Comparison of ENCODE assay signal across 1 cellular context in the genomic region with DNA sequence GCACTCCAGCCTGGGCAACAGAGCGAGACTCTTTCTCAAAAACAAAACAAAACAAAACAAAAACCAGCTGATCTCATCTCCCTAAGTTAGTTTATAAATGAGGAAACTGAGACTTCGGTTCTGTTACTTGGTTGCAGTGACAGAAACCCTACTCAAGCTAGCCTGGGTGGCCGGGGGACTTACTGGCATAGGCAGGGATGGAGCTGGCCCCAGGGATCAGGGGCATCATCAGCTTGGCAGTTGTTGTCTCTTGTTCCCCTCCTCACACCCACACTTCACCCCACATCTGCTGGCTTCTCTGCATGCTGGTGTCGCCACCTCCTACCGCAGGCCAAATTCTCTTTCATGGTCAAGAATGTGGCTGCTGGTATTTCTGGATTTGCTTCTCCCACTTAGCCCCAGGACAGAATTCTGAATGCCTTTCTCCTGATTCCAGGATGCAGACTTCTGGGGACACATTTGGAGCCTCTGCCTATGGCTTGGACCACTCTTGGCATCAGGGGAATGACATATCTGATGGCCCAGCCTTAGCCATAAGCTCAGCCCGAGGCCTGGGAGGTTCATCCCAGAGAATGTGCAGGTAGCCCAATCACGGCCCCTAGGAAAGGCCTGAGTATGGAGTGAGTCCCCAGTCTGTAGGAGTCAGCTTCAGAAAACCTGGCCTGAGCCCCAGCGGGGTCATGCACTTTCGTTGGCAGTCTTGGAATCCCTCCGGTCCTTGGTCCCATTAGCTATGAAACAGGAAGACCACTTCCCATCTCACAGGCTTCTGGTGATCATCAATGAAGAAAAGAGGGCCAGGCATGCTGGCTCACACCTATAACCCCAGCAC.
TF ChIP-seq lines count a peak whose summit lies in the region.

No MANE protein-coding gene starts in this region.

TF ChIP-seq in IMR-90, 13 proteins besides CTCF, POLR2A, EP300 and RAD21:
- TF ChIP-seq RFX5 (IDR thresholded peaks at IDR 0.05; ENCODE audit: low read depth, low read length), result no peak
- TF ChIP-seq MXI1 (IDR thresholded peaks at IDR 0.05; ENCODE audit: borderline replicate concordance, low read depth, low read length), result no peak
- TF ChIP-seq CEBPB (IDR thresholded peaks at IDR 0.05; ENCODE audit: low read depth, low read length), result no peak
- TF ChIP-seq, protein P1, sequence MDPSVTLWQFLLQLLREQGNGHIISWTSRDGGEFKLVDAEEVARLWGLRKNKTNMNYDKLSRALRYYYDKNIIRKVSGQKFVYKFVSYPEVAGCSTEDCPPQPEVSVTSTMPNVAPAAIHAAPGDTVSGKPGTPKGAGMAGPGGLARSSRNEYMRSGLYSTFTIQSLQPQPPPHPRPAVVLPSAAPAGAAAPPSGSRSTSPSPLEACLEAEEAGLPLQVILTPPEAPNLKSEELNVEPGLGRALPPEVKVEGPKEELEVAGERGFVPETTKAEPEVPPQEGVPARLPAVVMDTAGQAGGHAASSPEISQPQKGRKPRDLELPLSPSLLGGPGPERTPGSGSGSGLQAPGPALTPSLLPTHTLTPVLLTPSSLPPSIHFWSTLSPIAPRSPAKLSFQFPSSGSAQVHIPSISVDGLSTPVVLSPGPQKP (IDR thresholded peaks at IDR 0.05; ENCODE audit: borderline replicate concordance, low read depth, low read length), result no peak
- no peak for TF ChIP-seq NFE2L2 (IDR thresholded peaks at IDR 0.05; ENCODE audit: low read depth, low read length)
- TF ChIP-seq CHD1 (IDR thresholded peaks at IDR 0.05; ENCODE audit: low read depth, low read length), result no peak
- TF ChIP-seq BHLHE40 (IDR thresholded peaks at IDR 0.05; ENCODE audit: low read depth, low read length), result no peak
- TF ChIP-seq MAZ (IDR thresholded peaks at IDR 0.05; ENCODE audit: borderline replicate concordance, low read depth, low read length), result no peak
- no peak for TF ChIP-seq MAFK (IDR thresholded peaks at IDR 0.05; ENCODE audit: low read depth, low read length)
- TF ChIP-seq FOS (IDR thresholded peaks at IDR 0.05; ENCODE audit: low read depth, low read length), result no peak
- TF ChIP-seq SMC3 (IDR thresholded peaks at IDR 0.05; ENCODE audit: low read depth, low read length), result no peak
- no peak for TF ChIP-seq RCOR1 (IDR thresholded peaks at IDR 0.05; ENCODE audit: insufficient replicate concordance, low read length)
- TF ChIP-seq, protein P2, sequence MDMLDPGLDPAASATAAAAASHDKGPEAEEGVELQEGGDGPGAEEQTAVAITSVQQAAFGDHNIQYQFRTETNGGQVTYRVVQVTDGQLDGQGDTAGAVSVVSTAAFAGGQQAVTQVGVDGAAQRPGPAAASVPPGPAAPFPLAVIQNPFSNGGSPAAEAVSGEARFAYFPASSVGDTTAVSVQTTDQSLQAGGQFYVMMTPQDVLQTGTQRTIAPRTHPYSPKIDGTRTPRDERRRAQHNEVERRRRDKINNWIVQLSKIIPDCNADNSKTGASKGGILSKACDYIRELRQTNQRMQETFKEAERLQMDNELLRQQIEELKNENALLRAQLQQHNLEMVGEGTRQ (IDR thresholded peaks at IDR 0.05; ENCODE audit: low read depth, low read length), result no peak
